9 cellular contexts compared by ENCODE assay signal in the genomic region with DNA sequence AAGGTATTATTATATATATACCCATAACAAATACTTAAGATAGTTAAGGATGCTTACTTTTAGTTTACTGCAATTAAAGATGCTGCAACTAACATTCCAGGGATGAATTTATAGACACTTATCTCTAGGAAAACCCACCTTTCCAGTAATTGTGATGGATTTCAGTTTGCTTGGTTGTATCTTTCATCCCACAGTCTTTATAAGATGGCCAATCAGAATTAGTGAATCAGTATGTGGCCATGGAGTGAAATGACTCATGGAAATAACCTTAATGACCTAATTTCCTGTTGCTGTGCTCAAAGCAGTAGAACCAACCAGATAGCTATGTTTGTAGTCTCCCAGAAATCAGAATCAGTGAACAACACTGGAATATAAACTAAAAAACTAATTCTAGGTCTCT. TPM values are rescaled to one million over a fixed set of nuclear protein-coding genes. Genes with fewer than 3 reads are reported as not detected.
DNase-seq lines count a peak whose midpoint lies in the region; ATAC-seq, FAIRE-seq and TF ChIP-seq lines count a peak whose summit lies in the region.
"Had no signal": no experiment of that assay in that cellular context is flagged by ENCODE, and none has a peak within 500 bp of the region (broad histone marks: within the 10 kb centered on the region; RNA-seq: fewer than 3 reads in every experiment).

No MANE protein-coding gene starts in this region.

- in situ Hi-C loops in HepG2 (cut with HindIII; ENCODE audit: extremely low pct_ligation_motif_present, low pct_unique_long_range_greater_than_20kb) (no loop called here), HAP-1 (cut with MboI; ENCODE audit: low sequenced_read_pairs) (no loop called here)

- no peaks in the 10 kb centered on the region for H3K27me3 ChIP-seq in liver (ENCODE audit: control insufficient read depth in 4 of 4, insufficient read depth in 4 of 4, low read length in 3 of 4)
- H3K27me3 ChIP-seq in HepG2 (ENCODE audit: control insufficient read depth in 1 of 2, insufficient read depth in 2 of 2, low read length in 2 of 2), result no peaks in the 10 kb centered on the region
- H3K27me3 ChIP-seq in H1 (replicated peaks in 1 of 4; ENCODE audit: control insufficient read depth in 3 of 4, extremely low read depth in 1 of 4, insufficient read depth in 3 of 4, low read length in 3 of 4), result no peaks in the 10 kb centered on the region
- H3K27me3 ChIP-seq in HAP-1 (ENCODE audit: low read depth), result no peaks in the 10 kb centered on the region

- no peak overlapping the region for H2BK20ac ChIP-seq in H1 (ENCODE audit: low read length)

- POLR2A ChIA-PET in HepG2 (lab: Yijun Ruan, JAX), result no interaction called here
- POLR2A ChIA-PET in H1 (lab: Charles Lee; ENCODE audit: partially characterized antibody), result no interaction called here

- H3K79me2 ChIP-seq in HepG2 (ENCODE audit: insufficient read depth, low read length) (no peaks in the 10 kb centered on the region), H1 (ENCODE audit: control insufficient read depth in 1 of 2, insufficient read depth in 2 of 2, low read length in 2 of 2) (no peaks in the 10 kb centered on the region)

- TF ChIP-seq CTCF in liver (IDR thresholded peaks at IDR 0.05; ENCODE audit: low read depth, low read length, missing input control) (no peak), HepG2 (CRISPR knock-in tag; IDR thresholded peaks at IDR 0.05) (no peak), H1 (IDR thresholded peaks at IDR 0.05; ENCODE audit: control extremely low read depth in 1 of 3, insufficient read depth in 1 of 3, low read depth in 1 of 3, low read length in 3 of 3) (no peak)

- H3K79me1 ChIP-seq in H1 (ENCODE audit: low read depth, low read length), result no peaks in the 10 kb centered on the region

- H3K4ac ChIP-seq in H1 (replicated peaks; ENCODE audit: insufficient read length, low read depth, low read length), result no peak overlapping the region

- H3K36me3 ChIP-seq in liver (ENCODE audit: control insufficient read depth in 4 of 4, insufficient read depth in 3 of 4, low read depth in 1 of 4, low read length in 3 of 4) (no peaks in the 10 kb centered on the region), HepG2 (replicated peaks in 1 of 2; ENCODE audit: control insufficient read depth in 1 of 2, insufficient read depth in 2 of 2, low read length in 2 of 2) (no peaks in the 10 kb centered on the region; a peak in 1 of 5 replicates), H1 (ENCODE audit: control insufficient read depth in 2 of 4, insufficient read depth in 4 of 4, low read length in 3 of 4) (peaks cover 0 to 12% (median 2%) of the 10 kb centered on the region in 4 experiments; a peak in 4 of 8 replicates), HAP-1 (replicated peaks) (no peaks in the 10 kb centered on the region)

- intact Hi-C loops in HepG2 (cut with micrococcal nuclease; ENCODE audit: unreplicated experiment), result no loop called here

- H3K23me2 ChIP-seq in H1 (ENCODE audit: low read depth, low read length), result no peaks in the 10 kb centered on the region

- H4K5ac ChIP-seq in H1 (ENCODE audit: insufficient read length, low read depth, low read length), result no peak overlapping the region

- H3K27ac ChIP-seq in liver (ENCODE audit: low read depth in 1 of 2, low read length in 2 of 2), result no peak overlapping the region
- no peak overlapping the region for H3K27ac ChIP-seq in HepG2 (ENCODE audit: extremely low read length, insufficient read depth, low read length)
- H3K27ac ChIP-seq in H1 (ENCODE audit: low read depth, low read length), result no peak overlapping the region

- no peak for TF ChIP-seq RAD21 in liver (IDR thresholded peaks at IDR 0.05)
- no peak for TF ChIP-seq RAD21 in HepG2 (CRISPR knock-in tag; IDR thresholded peaks at IDR 0.05)
- no peak for TF ChIP-seq RAD21 in H1 (IDR thresholded peaks at IDR 0.05 in 1 of 2, conservative IDR thresholded peaks at IDR 0.05 in 1 of 2; ENCODE audit: low read depth in 2 of 2, low read length in 2 of 2)

- TF ChIP-seq POLR2A in HepG2 (IDR thresholded peaks at IDR 0.05; ENCODE audit: insufficient read depth in 1 of 2, low read depth in 2 of 2, low read length in 2 of 2) (no peak), H1 (IDR thresholded peaks at IDR 0.05; ENCODE audit: control extremely low read depth in 1 of 2, low read depth in 2 of 2, low read length in 2 of 2) (no peak)

- H3K14ac ChIP-seq in H1 (ENCODE audit: insufficient read length), result no peak overlapping the region

- H3K23ac ChIP-seq in H1 (ENCODE audit: insufficient read length), result no peak overlapping the region

- H3K9me3 ChIP-seq in liver (ENCODE audit: control insufficient read depth in 4 of 4, low read length in 3 of 4) (peaks cover 0 to 1% (median 0%) of the 10 kb centered on the region in 4 donors), HepG2 (ENCODE audit: low read length) (no peaks in the 10 kb centered on the region), H1 (ENCODE audit: insufficient read depth in 2 of 2, low read depth in 1 of 2, low read length in 1 of 2) (peaks cover 0 to 3% of the 10 kb centered on the region in 2 experiments; a peak in 1 of 4 replicates), HAP-1 (no peaks in the 10 kb centered on the region)

- no peak overlapping the region for H3K56ac ChIP-seq in H1 (replicated peaks; ENCODE audit: insufficient read length, low read depth, low read length)

- no TSS peak for BruUV-seq in HepG2 (replicated peaks; lab: Mats Ljungman, UMichigan)

- H3K4me3 ChIP-seq in liver (ENCODE audit: low read depth in 1 of 3, low read length in 3 of 3) (no peak overlapping the region), HepG2 (replicated peaks in 1 of 3; ENCODE audit: insufficient read depth in 1 of 3, low read depth in 2 of 3, low read length in 3 of 3) (no peak overlapping the region), H1 (ENCODE audit: extremely low read depth in 1 of 4, insufficient read depth in 2 of 4, low read depth in 3 of 4, low read length in 4 of 4) (no peak overlapping the region), HAP-1 (no peak overlapping the region)

- H3K9ac ChIP-seq in liver (ENCODE audit: low read depth in 1 of 2, low read length in 2 of 2) (no peak overlapping the region), HepG2 (ENCODE audit: insufficient read depth, low read depth, low read length) (no peak overlapping the region), H1 (replicated peaks in 1 of 4; ENCODE audit: extremely low read depth in 1 of 4, low read depth in 3 of 4, low read length in 3 of 4) (no peak overlapping the region)

- no peak overlapping the region for H2BK15ac ChIP-seq in H1 (ENCODE audit: low read length)

- no peak overlapping the region for H2AFZ ChIP-seq in HepG2 (ENCODE audit: low read length)
- H2AFZ ChIP-seq in H1 (ENCODE audit: low read length), result no peak overlapping the region

- H3K18ac ChIP-seq in H1 (ENCODE audit: extremely low read depth, low read length), result no peak overlapping the region

- H2BK12ac ChIP-seq in H1 (ENCODE audit: low read depth, low read length), result no peak overlapping the region

- DNase-seq in HepG2 (ENCODE audit: low spot score) (no peak), HTR-8/SVneo (ENCODE audit: insufficient read length, low spot score) (peak; percentile 43), H1 (ENCODE audit: low read depth in 1 of 2, low spot score in 2 of 2) (no peak), cortex of kidney (lab: John Stamatoyannopoulos, UW) (no peak), amniotic stem cell (lab: John Stamatoyannopoulos, UW) (no peak), HAP-1 (ENCODE audit: low spot score in 2 of 2) (no peak), NCI-H510A treated with DMSO at 0.1 percent for 48 hours (lab: John Stamatoyannopoulos, UW) (no peak)
- DNase-seq: DND-41 had no signal

- no peak overlapping the region for H3K4me2 ChIP-seq in HepG2 (ENCODE audit: low read depth, low read length)
- H3K4me2 ChIP-seq in H1 (ENCODE audit: insufficient read depth in 1 of 2, low read depth in 2 of 2, low read length in 2 of 2), result no peak overlapping the region

- CTCF ChIA-PET in HepG2 (lab: Yijun Ruan, JAX; ENCODE audit: low intra/inter-chr PET ratio, low total read pairs), result no interaction called here
- CTCF ChIA-PET in H1 (lab: Charles Lee; ENCODE audit: partially characterized antibody), result interaction anchor here (0.6 kb wide), 1 partner anchor 14 kb away, joined by 3 read pairs; no protein-coding TSS in a partner anchor

- H4K20me1 ChIP-seq in HepG2 (ENCODE audit: insufficient read depth, low read length), result no peaks in the 10 kb centered on the region
- H4K20me1 ChIP-seq in H1 (replicated peaks in 1 of 2; ENCODE audit: control insufficient read depth in 1 of 2, insufficient read depth in 2 of 2, low read length in 2 of 2), result no peaks in the 10 kb centered on the region

- FAIRE-seq in HepG2 (lab: Jason Lieb, UNC), result no peak
- no peak for FAIRE-seq in HTR-8/SVneo (lab: Jason Lieb, UNC)
- no peak for FAIRE-seq in H1 (lab: Jason Lieb, UNC)

- H2BK5ac ChIP-seq in H1 (ENCODE audit: low read depth, low read length), result no peak overlapping the region

- H4K91ac ChIP-seq in H1 (replicated peaks; ENCODE audit: insufficient read length, low read length), result no peak overlapping the region

- TF ChIP-seq EP300 in HepG2 (IDR thresholded peaks at IDR 0.05; ENCODE audit: low read depth in 2 of 2, low read length in 2 of 2) (no peak), HepG2 (CRISPR knock-in tag; IDR thresholded peaks at IDR 0.05; ENCODE audit: borderline replicate concordance) (no peak), H1 (IDR thresholded peaks at IDR 0.05; ENCODE audit: borderline replicate concordance in 1 of 2, low read depth in 2 of 2, low read length in 2 of 2) (no peak)

- no peak for ATAC-seq in HepG2

- H2AK5ac ChIP-seq in H1 (ENCODE audit: low read depth, low read length), result no peak overlapping the region

- H3K4me1 ChIP-seq in liver (ENCODE audit: control insufficient read depth in 4 of 4, insufficient read depth in 4 of 4, low read length in 3 of 4) (no peaks in the 10 kb centered on the region), HepG2 (ENCODE audit: insufficient read depth, low read length) (no peaks in the 10 kb centered on the region), H1 (replicated peaks in 1 of 4; ENCODE audit: control insufficient read depth in 3 of 4, insufficient read depth in 4 of 4, low read length in 3 of 4) (no peaks in the 10 kb centered on the region), HAP-1 (no peaks in the 10 kb centered on the region)

- H2BK120ac ChIP-seq in H1 (replicated peaks; ENCODE audit: low read depth, low read length), result no peak overlapping the region

- no peak overlapping the region for H4K8ac ChIP-seq in H1 (ENCODE audit: extremely low read depth, insufficient read depth, low read length)

RNA-seq across cellular contexts. Expression of a gene that starts 26.4 kb away (rescaled TPM):
- total RNA-seq in liver (1 to 10 TPM; 6.1 to 9.1 TPM), HepG2 (2016; rRNA removed; fragmentation: Illumina TruSeq; extraction: Trizol) (7.0 and 11.3 TPM in 2 replicates)
- polyA plus RNA-seq in liver (1 to 10 TPM; 3.0 to 3.6 TPM), HepG2 (2011; rRNA removed) (3.7 and 4.8 TPM in 2 replicates), H1 (2011; rRNA removed) (3.1 and 4.5 TPM in 2 replicates)
- 0.53 and 0.71 TPM in 2 replicates for total RNA-seq in HepG2 (2016; cell fraction: cytosol; rRNA removed; fragmentation: Illumina TruSeq; extraction: Trizol; ENCODE audit: low read depth)
- total RNA-seq in HepG2 (2016; cell fraction: insoluble cytoplasmic fraction; rRNA removed; fragmentation: Illumina TruSeq; extraction: Trizol), result 6.4 and 11.5 TPM in 2 replicates
- 2.5 and 2.7 TPM in 2 replicates for total RNA-seq in HepG2 (2016; cell fraction: membrane; rRNA removed; fragmentation: Illumina TruSeq; extraction: Trizol)
- total RNA-seq in HepG2 (2016; cell fraction: nucleus; rRNA removed; fragmentation: Illumina TruSeq; extraction: Trizol), result 9.9 and 10.7 TPM in 2 replicates
- 1.6 and 3.1 TPM in 2 replicates for polyA plus RNA-seq in HepG2 (2011; cell fraction: cytosol; rRNA removed)
- polyA plus RNA-seq in HepG2 (2011; cell fraction: nucleus; rRNA removed), result 3.7 and 4.8 TPM in 2 replicates
- polyA plus RNA-seq in HepG2 (2012), result 4.3 and 4.5 TPM in 2 replicates
- 0.19 and 0.20 TPM in 2 replicates for polyA plus RNA-seq in HepG2 (2016; cell fraction: cytosol; fragmentation: Illumina TruSeq; extraction: Trizol; ENCODE audit: low read depth)
- polyA plus RNA-seq in HepG2 (2016; cell fraction: insoluble cytoplasmic fraction; fragmentation: Illumina TruSeq; extraction: Trizol; ENCODE audit: low read depth), result 7.9 and 9.7 TPM in 2 replicates
- 1.1 and 1.4 TPM in 2 replicates for polyA plus RNA-seq in HepG2 (2016; cell fraction: membrane; fragmentation: Illumina TruSeq; extraction: Trizol; ENCODE audit: low read depth)
- polyA plus RNA-seq in HepG2 (2016; cell fraction: nucleus; fragmentation: Illumina TruSeq; extraction: Trizol; ENCODE audit: insufficient read depth, low read depth), result 5.8 and 6.1 TPM in 2 replicates
- polyA minus RNA-seq in HepG2 (2011; rRNA and poly(A)+ RNA removed; ENCODE audit: low replicate concordance), result 4.8 and 20.1 TPM in 2 replicates
- 4.7 and 8.1 TPM in 2 replicates for polyA minus RNA-seq in HepG2 (2011; cell fraction: cytosol; rRNA and poly(A)+ RNA removed)
- 34.6 and 37.0 TPM in 2 replicates for polyA minus RNA-seq in HepG2 (2011; cell fraction: nucleus; rRNA and poly(A)+ RNA removed)
- total RNA-seq in H1 (2021; fragmentation: NEBNext Ultra II Directional; extraction: Animal tissue kit (Norgen Biotek cat#: 25700)), result 12.1 and 12.2 TPM in 2 replicates
- polyA plus RNA-seq in H1 (2011; cell fraction: cytosol; rRNA removed), result 7.4 TPM
- 4.8 TPM for polyA plus RNA-seq in H1 (2011; cell fraction: nucleus; rRNA removed)
- 3.8 to 7.6 TPM (median 5.0 TPM) in 4 replicates for polyA plus RNA-seq in H1 (2012, experiment 1 of 2)
- polyA plus RNA-seq in H1 (2012, experiment 2 of 2), result 0.42 TPM
- polyA plus RNA-seq in H1 (2013, experiment 1 of 2), result 9.0 TPM
- polyA plus RNA-seq in H1 (2013, experiment 2 of 2), result 8.8 TPM
- 18.3 and 23.7 TPM in 2 replicates for polyA minus RNA-seq in H1 (2011; rRNA and poly(A)+ RNA removed)
- 13.1 TPM for polyA minus RNA-seq in H1 (2011; cell fraction: cytosol; rRNA and poly(A)+ RNA removed)
- polyA minus RNA-seq in H1 (2011; cell fraction: nucleus; rRNA and poly(A)+ RNA removed), result 44.5 TPM

RNA-seq across cellular contexts. Expression of a gene that starts 26.7 kb away (rescaled TPM):
- total RNA-seq in liver, result 1 to 10 TPM in 1 of 2 donors, under 1 TPM in 1; 0.25 to 6.2 TPM
- under 1 TPM; 0.07 to 0.32 TPM for polyA plus RNA-seq in liver
- total RNA-seq in HepG2 (2016; rRNA removed; fragmentation: Illumina TruSeq; extraction: Trizol), result 5.8 and 9.2 TPM in 2 replicates
- total RNA-seq in HepG2 (2016; cell fraction: cytosol; rRNA removed; fragmentation: Illumina TruSeq; extraction: Trizol; ENCODE audit: low read depth), result 6.6 and 8.3 TPM in 2 replicates
- total RNA-seq in HepG2 (2016; cell fraction: insoluble cytoplasmic fraction; rRNA removed; fragmentation: Illumina TruSeq; extraction: Trizol), result 5.9 and 8.8 TPM in 2 replicates
- 7.2 and 10.1 TPM in 2 replicates for total RNA-seq in HepG2 (2016; cell fraction: membrane; rRNA removed; fragmentation: Illumina TruSeq; extraction: Trizol)
- total RNA-seq in HepG2 (2016; cell fraction: nucleus; rRNA removed; fragmentation: Illumina TruSeq; extraction: Trizol), result 11.0 and 12.1 TPM in 2 replicates
- polyA plus RNA-seq in HepG2 (2011; rRNA removed), result 0.59 and 1.0 TPM in 2 replicates
- 0.18 and 0.19 TPM in 2 replicates for polyA plus RNA-seq in HepG2 (2011; cell fraction: cytosol; rRNA removed)
- 0.85 and 1.4 TPM in 2 replicates for polyA plus RNA-seq in HepG2 (2011; cell fraction: nucleus; rRNA removed)
- 0.56 and 1.2 TPM in 2 replicates for polyA plus RNA-seq in HepG2 (2012)
- polyA plus RNA-seq in HepG2 (2016; cell fraction: cytosol; fragmentation: Illumina TruSeq; extraction: Trizol; ENCODE audit: low read depth), result 0.32 and 1.1 TPM in 2 replicates
- 3.4 and 4.3 TPM in 2 replicates for polyA plus RNA-seq in HepG2 (2016; cell fraction: insoluble cytoplasmic fraction; fragmentation: Illumina TruSeq; extraction: Trizol; ENCODE audit: low read depth)
- 0.93 and 1.6 TPM in 2 replicates for polyA plus RNA-seq in HepG2 (2016; cell fraction: membrane; fragmentation: Illumina TruSeq; extraction: Trizol; ENCODE audit: low read depth)
- 6.7 and 6.9 TPM in 2 replicates for polyA plus RNA-seq in HepG2 (2016; cell fraction: nucleus; fragmentation: Illumina TruSeq; extraction: Trizol; ENCODE audit: insufficient read depth, low read depth)
- 0.86 and 10.4 TPM in 2 replicates for polyA minus RNA-seq in HepG2 (2011; rRNA and poly(A)+ RNA removed; ENCODE audit: low replicate concordance)
- polyA minus RNA-seq in HepG2 (2011; cell fraction: cytosol; rRNA and poly(A)+ RNA removed), result 1.9 and 2.5 TPM in 2 replicates
- 11.5 and 14.0 TPM in 2 replicates for polyA minus RNA-seq in HepG2 (2011; cell fraction: nucleus; rRNA and poly(A)+ RNA removed)
- total RNA-seq in H1 (2021; fragmentation: NEBNext Ultra II Directional; extraction: Animal tissue kit (Norgen Biotek cat#: 25700)), result 12.2 and 13.8 TPM in 2 replicates
- 0.89 and 1.9 TPM in 2 replicates for polyA plus RNA-seq in H1 (2011; rRNA removed)
- polyA plus RNA-seq in H1 (2011; cell fraction: cytosol; rRNA removed), result 2.2 TPM
- 1.3 TPM for polyA plus RNA-seq in H1 (2011; cell fraction: nucleus; rRNA removed)
- 1.5 to 4.6 TPM (median 2.2 TPM) in 4 replicates for polyA plus RNA-seq in H1 (2012, experiment 1 of 2)
- polyA plus RNA-seq in H1 (2012, experiment 2 of 2), result 0.35 TPM
- polyA plus RNA-seq in H1 (2013, experiment 1 of 2), result 5.1 TPM
- polyA plus RNA-seq in H1 (2013, experiment 2 of 2), result 4.5 TPM
- 12.0 and 18.7 TPM in 2 replicates for polyA minus RNA-seq in H1 (2011; rRNA and poly(A)+ RNA removed)
- polyA minus RNA-seq in H1 (2011; cell fraction: cytosol; rRNA and poly(A)+ RNA removed), result 6.1 TPM
- 42.3 TPM for polyA minus RNA-seq in H1 (2011; cell fraction: nucleus; rRNA and poly(A)+ RNA removed)
